Comparison of ENCODE assay signal across 25 cellular contexts in genomic region chr9:13589044-13589737, GRCh38.
A peak's percentile ranks its signal among the peaks of the same experiment; 100 is the strongest.
DNase-seq lines count a peak whose midpoint lies in the region; ATAC-seq and TF ChIP-seq lines count a peak whose summit lies in the region.
"Had no signal": no experiment of that assay in that cellular context is flagged by ENCODE, and none has a peak within 500 bp of the region (broad histone marks: within the 10 kb centered on the region; RNA-seq: fewer than 3 reads in every experiment).

No MANE protein-coding gene starts in this region.

- H2AFZ ChIP-seq in GM23338: no peak overlapping the region
- H2AFZ ChIP-seq: PC-9 had no signal

- H3K4me3 Mint-ChIP-seq in GM23338: no peak overlapping the region
- H3K4me3 Mint-ChIP-seq: CD4-positive, alpha-beta memory T cell had no signal

- no peaks in the 10 kb centered on the region for H3K9me2 ChIP-seq in GM23338 (ENCODE audit: insufficient read depth)

- H3K4me1 Mint-ChIP-seq in GM23338: peaks cover 3% of the 10 kb centered on the region; the same call in 2 of the 3 replicates
- H3K4me1 Mint-ChIP-seq: CD4-positive, alpha-beta memory T cell had no signal

- H3K36me3 ChIP-seq in GM23338 (ENCODE audit: insufficient read depth) (no peaks in the 10 kb centered on the region), lower lobe of right lung (no peaks in the 10 kb centered on the region)
- H3K36me3 ChIP-seq: SJSA1 had no signal

- H3K4me2 ChIP-seq in GM23338: peak overlapping the region; percentile 46
- H3K4me2 ChIP-seq: PC-9 had no signal

- H3K36me3 Mint-ChIP-seq in GM23338 (ENCODE audit: low read depth): no peaks in the 10 kb centered on the region
- H3K36me3 Mint-ChIP-seq: CD4-positive, alpha-beta memory T cell had no signal

- in situ Hi-C loops in ACHN (cut with HindIII; ENCODE audit: low pct_ligation_motif_present, low pct_unique_long_range_greater_than_20kb, low sequenced_read_pairs): no loop called here

- no peaks in the 10 kb centered on the region for H3K9me3 ChIP-seq in lower lobe of right lung
- H3K9me3 ChIP-seq: Caco-2, SJSA1 had no signal

- no peaks in the 10 kb centered on the region for H4K20me1 ChIP-seq in GM23338 (replicated peaks; ENCODE audit: insufficient read depth)

- ATAC-seq in GM23338: no peak; the same call in 2 of the 3 replicates
- ATAC-seq in lower lobe of right lung: no peak
- ATAC-seq: GM12878 had no signal

- no peaks in the 10 kb centered on the region for H3K27me3 ChIP-seq in GM23338 (ENCODE audit: insufficient read depth)
- H3K27me3 ChIP-seq in lower lobe of right lung (ENCODE audit: low read depth): no peaks in the 10 kb centered on the region
- H3K27me3 ChIP-seq: SJSA1 had no signal

- H3F3A ChIP-seq in GM23338 (replicated peaks; ENCODE audit: low read depth): no peaks in the 10 kb centered on the region

- H3K4me1 ChIP-seq in GM23338 (ENCODE audit: insufficient read depth) (peaks cover 45% of the 10 kb centered on the region), lower lobe of right lung (peaks cover 9% of the 10 kb centered on the region)
- H3K4me1 ChIP-seq: Caco-2, SJSA1 had no signal

- no peak for TF ChIP-seq CTCF in GM23338 (conservative IDR thresholded peaks at IDR 0.05; ENCODE audit: low read depth in 2 of 2)
- no peak for TF ChIP-seq CTCF in lower lobe of right lung (IDR thresholded peaks at IDR 0.05)

- no peaks in the 10 kb centered on the region; the same call in 2 of the 3 replicates for H3K9me3 Mint-ChIP-seq in GM23338

- H3K27ac Mint-ChIP-seq in GM23338: no peak overlapping the region
- H3K27ac Mint-ChIP-seq: CD4-positive, alpha-beta memory T cell had no signal

- H3K4me3 ChIP-seq in GM23338 (no peak overlapping the region), lower lobe of right lung (no peak overlapping the region)
- H3K4me3 ChIP-seq: GM12878, PC-9, SJSA1 had no signal

- intact Hi-C loops in lower lobe of right lung (cut with DNase I): no loop called here

- H3K27ac ChIP-seq in GM23338 (ENCODE audit: low read depth) (peak overlapping the region; percentile 23; the same call in 1 of the 2 replicates), caudate nucleus (ENCODE audit: low read depth, low read length) (peak overlapping the region; percentile 89), lower lobe of right lung (no peak overlapping the region)
- H3K27ac ChIP-seq: HL-60, PC-9, SJSA1 had no signal

- no peaks in the 10 kb centered on the region for H3K27me3 Mint-ChIP-seq in GM23338 (ENCODE audit: insufficient read depth, low read depth, poor library complexity)
- H3K27me3 Mint-ChIP-seq: CD4-positive, alpha-beta memory T cell had no signal

- H3K79me2 ChIP-seq in GM23338 (replicated peaks; ENCODE audit: insufficient read depth): no peaks in the 10 kb centered on the region

- DNase-seq in ACHN: peak; percentile 34
- peak; percentile 34 for DNase-seq in GM23338 (ENCODE audit: low spot score)
- DNase-seq in caudate nucleus (lab: John Stamatoyannopoulos, UW): no peak
- DNase-seq in kidney tubule cell (ENCODE audit: low spot score): peak; percentile 5
- DNase-seq in lower lobe of right lung: no peak
- no peak for DNase-seq in activated CD4-positive, CD25-positive, alpha-beta regulatory T cell treated with anti-CD3 and anti-CD28 coated beads, Interleukin-2, amount 50 U/mL, for 72 hours
- no peak for DNase-seq in NCI-H510A treated with DMSO at 0.1 percent for 48 hours (lab: John Stamatoyannopoulos, UW)
- DNase-seq in DMS53 (lab: John Stamatoyannopoulos, UW): no peak
- DNase-seq: Caco-2; CD4-positive, alpha-beta memory T cell; DMS79; EL; GDM1; NCI-H1092; NCI-H1417 treated with DMSO at 0.1 percent for 48 hours; NCI-H187 treated with DMSO at 0.1 percent for 48 hours; NCI-H2171 treated with DMSO at 0.1 percent for 48 hours; NCI-H345; NCI-H524 treated with DMSO at 0.1 percent for 48 hours; NCI-H774; NK-92 treated with Interleukin-12 subunit alpha and Interleukin-12 subunit beta, amount 100 ng/mL, for 24 hours; PC-9 had no signal

TF ChIP-seq in GM23338, 12 proteins besides CTCF, POLR2A, EP300 and RAD21:
- TF ChIP-seq EZH2phosphoT487 (IDR thresholded peaks at IDR 0.05; ENCODE audit: unreplicated experiment): no peak
- peak; percentile 88 for TF ChIP-seq NANOG (IDR thresholded peaks at IDR 0.05; ENCODE audit: borderline replicate concordance)

Comparison
In these comparisons a context has a peak if more than half of its experiments do, and no peak if none do; other contexts are left out.
1. DNase-seq: peak in ACHN (single experiment), GM23338 (single experiment) and kidney tubule cell (single experiment); none in caudate nucleus (0 of 61), lower lobe of right lung (single experiment), activated CD4-positive, CD25-positive, alpha-beta regulatory T cell treated with anti-CD3 and anti-CD28 coated beads, Interleukin-2, amount 50 U/mL, for 72 hours (single experiment), NCI-H510A treated with DMSO at 0.1 percent for 48 hours (single experiment) and DMS53 (single experiment).